9 cellular contexts compared by ENCODE assay signal in the genomic region with DNA sequence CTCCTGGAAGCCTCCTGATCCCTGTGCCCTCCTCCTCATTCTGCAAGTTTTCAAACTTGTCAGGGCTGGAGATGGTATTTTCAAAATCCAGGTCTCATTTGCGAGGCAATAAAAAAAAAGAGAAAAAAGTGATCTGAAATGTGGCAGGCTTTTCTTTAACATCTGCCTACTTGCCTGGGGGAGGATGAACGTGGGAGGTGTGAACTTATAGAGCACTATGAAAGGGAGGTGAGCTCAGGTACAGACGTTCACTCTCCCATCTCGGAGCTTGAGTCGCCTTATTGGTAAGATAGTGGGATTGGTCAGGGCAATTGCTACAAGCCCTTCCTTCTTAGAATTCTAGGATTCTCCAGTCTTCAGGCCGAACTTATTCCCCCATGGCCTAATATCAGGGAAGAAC.
"Had no signal": no experiment of that assay in that cellular context is flagged by ENCODE, and none has a peak within 500 bp of the region (broad histone marks: within the 10 kb centered on the region; RNA-seq: fewer than 3 reads in every experiment).

No MANE protein-coding gene starts in this region.

- H3K4me1 ChIP-seq: HAP-1 had no signal

- H3K27ac ChIP-seq: GM23248 had no signal

- H3K4me3 ChIP-seq: GM23248, GM23338, HAP-1 had no signal

- ATAC-seq: GM23338, HCT116 had no signal

- DNase-seq: GM23248, GOT3, H7, H9, HCEC 1CT, HFFc6 had no signal

- H3K36me3 ChIP-seq: HAP-1 had no signal

- H3K9me3 ChIP-seq: HAP-1 had no signal
